ENCODE assay signal across 8 cellular contexts in genomic region chr1:228139931-228140723, GRCh38. TPM values are rescaled to one million over a fixed set of nuclear protein-coding genes. Genes with fewer than 3 reads are reported as not detected.
DNase-seq lines count a peak whose midpoint lies in the region; ATAC-seq and TF ChIP-seq lines count a peak whose summit lies in the region.

Gene GUK1, plus strand, starts transcription at chr1:228140279. Its CDS starts 24 bp downstream, at chr1:228140303.

- H3K27ac Mint-ChIP-seq in CD14-positive monocyte = peak within 1 kb of the TSS; percentile 96 to 99 (median 99)
- peak within 1 kb of the TSS; percentile 87 for H3K27ac Mint-ChIP-seq in dendritic cell treated with granulocyte-macrophage colony-stimulating factor and Interleukin-4, amounts not matched to agents 40 ng/mL and 50 ng/mL, for 4 days

- TF ChIP-seq CTCF in CD14-positive monocyte (IDR thresholded peaks at IDR 0.05) = no peak

- no peaks in the 10 kb centered on the region for H3K9me3 Mint-ChIP-seq in CD14-positive monocyte
- H3K9me3 Mint-ChIP-seq in dendritic cell treated with granulocyte-macrophage colony-stimulating factor and Interleukin-4, amounts not matched to agents 40 ng/mL and 50 ng/mL, for 4 days = no peaks in the 10 kb centered on the region

- H3K36me3 Mint-ChIP-seq in CD14-positive monocyte = peaks cover 4 to 18% of the 10 kb centered on the region in 2 donors
- H3K36me3 Mint-ChIP-seq in dendritic cell treated with granulocyte-macrophage colony-stimulating factor and Interleukin-4, amounts not matched to agents 40 ng/mL and 50 ng/mL, for 4 days (ENCODE audit: low read depth) = peaks cover 56% of the 10 kb centered on the region

- intact Hi-C loops in CD14-positive monocyte (cut with micrococcal nuclease) = loop anchor here (1.0 to 10.0 kb wide), 8 partner anchors 25 to 345 kb away; partner anchors contain the start of genes MRPL55 (in 2 of the 2), TRIM11 (in 2 of the 2), IBA57 (in 1 of the 2) and RNF187 (in 1 of the 2)
- intact Hi-C loops in dendritic cell treated with granulocyte-macrophage colony-stimulating factor and Interleukin-4, amounts not matched to agents 40 ng/mL and 50 ng/mL, for 4 days (cut with micrococcal nuclease) = loop anchor here (1.0 to 10.0 kb wide), 3 partner anchors 25 to 345 kb away; partner anchors contain the start of genes IBA57, MRPL55 and RNF187

- DNase-seq in CD14-positive monocyte (ENCODE audit: low spot score) (peak; percentile 100), NCI-H748 treated with DMSO at 0.1 percent for 48 hours (lab: John Stamatoyannopoulos, UW) (peak; percentile 89), left lobe of liver (ENCODE audit: low spot score) (peak; percentile 100)
- DNase-seq in activated CD4-positive, alpha-beta T cell treated with anti-CD3 and anti-CD28 coated beads, Interleukin-2, amount 50 U/mL, for 24 hours (ENCODE audit: low read depth in 1 of 2, low spot score in 1 of 2) = peak; percentile 99 to 100
- DNase-seq in stimulated activated CD4-positive, alpha-beta T cell treated with anti-CD3 and anti-CD28 coated beads, Interleukin-2, amount 100 ng/mL, for 4 hours (ENCODE audit: low read depth) = peak; percentile 100

- H3K4me1 Mint-ChIP-seq in CD14-positive monocyte = peaks cover 53% of the 10 kb centered on the region
- peaks cover 41% of the 10 kb centered on the region for H3K4me1 Mint-ChIP-seq in dendritic cell treated with granulocyte-macrophage colony-stimulating factor and Interleukin-4, amounts not matched to agents 40 ng/mL and 50 ng/mL, for 4 days (ENCODE audit: low read depth)

- ATAC-seq in GM19395 (IDR thresholded peaks at IDR 0.05; ENCODE audit: unreplicated experiment) (peak; percentile 90), HG03565 (IDR thresholded peaks at IDR 0.05; ENCODE audit: unreplicated experiment) (peak; percentile 87), left lobe of liver (peak; percentile 91)

- peak within 1 kb of the TSS; percentile 93 to 94 for H3K4me3 Mint-ChIP-seq in CD14-positive monocyte
- peak within 1 kb of the TSS; percentile 82 for H3K4me3 Mint-ChIP-seq in dendritic cell treated with granulocyte-macrophage colony-stimulating factor and Interleukin-4, amounts not matched to agents 40 ng/mL and 50 ng/mL, for 4 days

- H3K27me3 Mint-ChIP-seq in CD14-positive monocyte (ENCODE audit: low read depth in 3 of 3) = peaks cover 1 to 6% (median 2%) of the 10 kb centered on the region in 3 donors
- no peaks in the 10 kb centered on the region for H3K27me3 Mint-ChIP-seq in dendritic cell treated with granulocyte-macrophage colony-stimulating factor and Interleukin-4, amounts not matched to agents 40 ng/mL and 50 ng/mL, for 4 days

RNA-seq across cellular contexts. Expression of gene GUK1, which starts in this region (rescaled TPM):
- polyA plus RNA-seq in CD14-positive monocyte = 100 to 1,000 TPM; 262 to 316 TPM
- total RNA-seq in left lobe of liver = 128 TPM

Comparison
In these comparisons a context has a peak if more than half of its experiments do, and no peak if none do; other contexts are left out.
1. Peak in every context shown above with its lines: DNase-seq and ATAC-seq.